Comparison of ENCODE assay signal across 8 cellular contexts in genomic region chr15:45199136-45199810, GRCh38. TPM values are rescaled to one million over a fixed set of nuclear protein-coding genes. Genes with fewer than 3 reads are reported as not detected.
DNase-seq lines count a peak whose midpoint lies in the region; ATAC-seq and TF ChIP-seq lines count a peak whose summit lies in the region.

No MANE protein-coding gene starts in this region.

- H3K4me3 ChIP-seq in SU-DHL-6 (ENCODE audit: insufficient read depth, low read length, poor library complexity, severe bottlenecking) (peak overlapping the region; percentile 61), mononuclear cell (ENCODE audit: low read length) (peak overlapping the region; percentile 75), upper lobe of left lung (peak overlapping the region; percentile 61 to 92 (median 71))
- peak overlapping the region; percentile 76 for H3K4me3 ChIP-seq in effector memory CD4-positive, alpha-beta T cell (ENCODE audit: insufficient read depth, low read depth, low read length, poor library complexity, severe bottlenecking)

- H3K4me2 ChIP-seq in SU-DHL-6 (ENCODE audit: low read depth, low read length, poor library complexity, severe bottlenecking), result peak overlapping the region; percentile 96

- peaks cover 5% of the 10 kb centered on the region for H3K4me1 ChIP-seq in effector memory CD4-positive, alpha-beta T cell (ENCODE audit: control insufficient read depth, insufficient read depth, low read length, poor library complexity, severe bottlenecking)
- H3K4me1 ChIP-seq in mononuclear cell (ENCODE audit: insufficient read depth, low read length) (peaks cover 37% of the 10 kb centered on the region), upper lobe of left lung (peaks cover 8 to 18% (median 13%) of the 10 kb centered on the region in 4 donors)

- H3K9me2 ChIP-seq in SU-DHL-6 (replicated peaks; ENCODE audit: insufficient read depth, low read length), result no peaks in the 10 kb centered on the region

- H2AFZ ChIP-seq in SU-DHL-6 (ENCODE audit: low read depth, low read length, severe bottlenecking), result peak overlapping the region; percentile 99

- H3K27ac ChIP-seq in SU-DHL-6 (ENCODE audit: low read depth, low read length) (peak overlapping the region; percentile 65), upper lobe of left lung (peak overlapping the region; percentile 93 to 98 (median 96))
- H3K27ac ChIP-seq in effector memory CD4-positive, alpha-beta T cell (ENCODE audit: insufficient read depth, low read length, poor library complexity, severe bottlenecking), result peak overlapping the region; percentile 86

- H3F3A ChIP-seq in SU-DHL-6 (ENCODE audit: insufficient read depth), result peaks cover 25% of the 10 kb centered on the region

- H3K27me3 ChIP-seq in SU-DHL-6 (ENCODE audit: low read length) (no peaks in the 10 kb centered on the region), mononuclear cell (ENCODE audit: insufficient read depth, low read length) (no peaks in the 10 kb centered on the region), upper lobe of left lung (no peaks in the 10 kb centered on the region)
- no peaks in the 10 kb centered on the region for H3K27me3 ChIP-seq in effector memory CD4-positive, alpha-beta T cell (replicated peaks; ENCODE audit: control insufficient read depth, insufficient read depth, low read length, poor library complexity, severe bottlenecking)

- peak overlapping the region; percentile 63 for H3K9ac ChIP-seq in SU-DHL-6 (ENCODE audit: low read length)

- H3K79me2 ChIP-seq in SU-DHL-6 (ENCODE audit: insufficient read depth, low read length), result no peaks in the 10 kb centered on the region

- WGBS in upper lobe of left lung, 2 donors, result 2% methylated on average over 24 to 25 of the region's 25 CpGs

- no peak for TF ChIP-seq CTCF in SU-DHL-6 (IDR thresholded peaks at IDR 0.05; ENCODE audit: insufficient read depth, low read length, poor library complexity, severe bottlenecking)
- no peak for TF ChIP-seq CTCF in upper lobe of left lung (IDR thresholded peaks at IDR 0.05)

- no peaks in the 10 kb centered on the region for H4K20me1 ChIP-seq in SU-DHL-6 (ENCODE audit: low read depth, low read length)

- H3K9me3 ChIP-seq in SU-DHL-6 (ENCODE audit: insufficient read depth, low read length) (no peaks in the 10 kb centered on the region), mononuclear cell (ENCODE audit: low read depth, low read length) (no peaks in the 10 kb centered on the region), upper lobe of left lung (no peaks in the 10 kb centered on the region)
- H3K9me3 ChIP-seq in effector memory CD4-positive, alpha-beta T cell (ENCODE audit: control insufficient read depth, low read length), result no peaks in the 10 kb centered on the region

- H3K36me3 ChIP-seq in SU-DHL-6 (ENCODE audit: low read length) (no peaks in the 10 kb centered on the region), upper lobe of left lung (no peaks in the 10 kb centered on the region)
- no peaks in the 10 kb centered on the region for H3K36me3 ChIP-seq in effector memory CD4-positive, alpha-beta T cell (ENCODE audit: control insufficient read depth, insufficient read depth, low read length)

- ATAC-seq in GM19372 (IDR thresholded peaks at IDR 0.05; ENCODE audit: low read depth, unreplicated experiment) (peak; percentile 9), HG03520 (IDR thresholded peaks at IDR 0.05; ENCODE audit: unreplicated experiment) (peak; percentile 12), upper lobe of left lung (ENCODE audit: low FRiP score in 2 of 2) (no peak)

- TF ChIP-seq POLR2A in upper lobe of left lung (IDR thresholded peaks at IDR 0.05), result no peak

- no peak for TF ChIP-seq EP300 in upper lobe of left lung (IDR thresholded peaks at IDR 0.05)

- peak; percentile 75 for DNase-seq in COLO668 (lab: John Stamatoyannopoulos, UW; ENCODE audit: unreplicated experiment)
- peak in 1 of 3 donors; percentile 29 for DNase-seq in effector memory CD4-positive, alpha-beta T cell
- DNase-seq in upper lobe of left lung, result peak in 1 of 2 donors; percentile 36
- DNase-seq in COLO829 (ENCODE audit: low spot score), result no peak

RNA-seq across cellular contexts. Expression of gene SHF, which starts 11.5 kb away (rescaled TPM):
- total RNA-seq in mononuclear cell (2.1 TPM), upper lobe of left lung (1 to 10 TPM; 1.4 to 8.0 (median 5.1) TPM)

RNA-seq across cellular contexts. Expression of gene SLC28A2, which starts 52.8 kb away (rescaled TPM):
- total RNA-seq in mononuclear cell (not detected), upper lobe of left lung (under 1 TPM in 1 of 6 donors, not detected in 5; 0.20 TPM)

Comparison
In these comparisons a context has a peak if more than half of its experiments do, and no peak if none do; other contexts are left out.
1. ATAC-seq: peak in GM19372 (single experiment) and HG03520 (single experiment); none in upper lobe of left lung (0 of 2).
2. Peak in every context shown above with its lines, with median percentiles within 50 percentile points of each other: H3K27ac ChIP-seq and H3K4me3 ChIP-seq.